ENCODE assay signal across 20 cellular contexts in genomic region chr1:79825551-79825950, GRCh38.
"Had no signal": no experiment of that assay in that cellular context is flagged by ENCODE, and none has a peak within 500 bp of the region (broad histone marks: within the 10 kb centered on the region; RNA-seq: fewer than 3 reads in every experiment).

No MANE protein-coding gene starts in this region.

- H2AFZ ChIP-seq: neural progenitor cell had no signal

- H3K36me3 ChIP-seq: neural progenitor cell, ovary, stomach, thoracic aorta, transverse colon had no signal

- H3K4me1 ChIP-seq: neural progenitor cell, stomach, transverse colon had no signal

- H3K27me3 Mint-ChIP-seq: natural killer cell treated with Interleukin-12 subunit alpha and Interleukin-12 subunit beta and Interleukin-15 and Interleukin-18, amount 100 ng/mL, for 72 hours; progenitor cell of endocrine pancreas had no signal

- DNase-seq: effector memory CD4-positive, alpha-beta T cell; left colon; left ventricle myocardium superior; mesenchymal stem cell; midbrain; nucleus accumbens; ovary; right cardiac atrium; small intestine; stimulated activated CD4-positive, alpha-beta T cell treated with anti-CD3 and anti-CD28 coated beads, Interleukin-12 subunit alpha, Interleukin-12 subunit beta, amount 100 ng/mL, for 4 hours; stimulated activated naive CD4-positive, alpha-beta T cell; stomach; substantia nigra; transverse colon had no signal

- H3K27ac Mint-ChIP-seq: natural killer cell treated with Interleukin-12 subunit alpha and Interleukin-12 subunit beta and Interleukin-15 and Interleukin-18, amount 100 ng/mL, for 72 hours; neural progenitor cell; progenitor cell of endocrine pancreas had no signal

- H3K9me3 Mint-ChIP-seq: neural progenitor cell had no signal

- H3K27me3 ChIP-seq: neural progenitor cell, ovary, stomach, transverse colon had no signal

- H3K9me3 ChIP-seq: ovary, stomach, thoracic aorta, transverse colon had no signal

- H3K4me2 ChIP-seq: neural progenitor cell had no signal

- ATAC-seq: esophagus mucosa; left colon; left ventricle myocardium superior; natural killer cell treated with Interleukin-12 subunit alpha and Interleukin-12 subunit beta and Interleukin-15 and Interleukin-18, amount 100 ng/mL, for 72 hours; right cardiac atrium had no signal

- H3K27ac ChIP-seq: neural progenitor cell, ovary, stomach, thoracic aorta, transverse colon had no signal

- H3K4me3 Mint-ChIP-seq: natural killer cell treated with Interleukin-12 subunit alpha and Interleukin-12 subunit beta and Interleukin-15 and Interleukin-18, amount 100 ng/mL, for 72 hours; neural progenitor cell had no signal

- H3K4me1 Mint-ChIP-seq: neural progenitor cell had no signal

- H3K36me3 Mint-ChIP-seq: natural killer cell treated with Interleukin-12 subunit alpha and Interleukin-12 subunit beta and Interleukin-15 and Interleukin-18, amount 100 ng/mL, for 72 hours; neural progenitor cell had no signal

- H3K4me3 ChIP-seq: lung, neural progenitor cell, ovary, stomach, thoracic aorta, transverse colon had no signal
